In genomic region chr12:547883-548470, GRCh38 we compare ENCODE assay signal across 20 cellular contexts.
"Had no signal": no experiment of that assay in that cellular context is flagged by ENCODE, and none has a peak within 500 bp of the region (broad histone marks: within the 10 kb centered on the region; RNA-seq: fewer than 3 reads in every experiment).

No MANE protein-coding gene starts in this region.

- ATAC-seq: activated T-cell treated with anti-CD3 and anti-CD28 coated beads, Interleukin-2, amount 50 U/mL, for 72 hours; left lobe of liver; naive thymus-derived CD8-positive, alpha-beta T cell; stimulated activated effector memory CD8-positive, alpha-beta T cell treated with anti-CD3 and anti-CD28 coated beads, Interleukin-12 subunit alpha, Interleukin-12 subunit beta, amount 100 ng/mL, for 72 hours; stimulated activated naive CD8-positive, alpha-beta T cell treated with anti-CD3 and anti-CD28 coated beads, Interleukin-15, amount 100 ng/mL, for 72 hours; T-cell had no signal

- H3K4me2 ChIP-seq: hepatocyte had no signal

- H3K27me3 ChIP-seq: cardiac muscle cell, hepatocyte, ovary, tibial artery had no signal

- H3K9me3 ChIP-seq: ovary, prostate gland, tibial artery had no signal

- H3K4me3 Mint-ChIP-seq: activated CD4-positive, alpha-beta memory T cell treated with anti-CD3 and anti-CD28 coated beads, Interleukin-2, amount 10 ng/mL, durations not matched to agents 7 days and 5 days; activated naive CD4-positive, alpha-beta T cell treated with anti-CD3 and anti-CD28 coated beads, Interleukin-2, amount 10 ng/mL, durations not matched to agents 7 days and 5 days; activated T-cell treated with anti-CD3 and anti-CD28 coated beads, Interleukin-2, amount 50 U/mL, for 72 hours; naive thymus-derived CD8-positive, alpha-beta T cell; stimulated activated effector memory CD8-positive, alpha-beta T cell treated with anti-CD3 and anti-CD28 coated beads, Interleukin-12 subunit alpha, Interleukin-12 subunit beta, amount 100 ng/mL, for 72 hours; stimulated activated naive CD8-positive, alpha-beta T cell treated with anti-CD3 and anti-CD28 coated beads, Interleukin-15, amount 100 ng/mL, for 72 hours; T-cell had no signal

- DNase-seq: activated CD4-positive, alpha-beta memory T cell treated with anti-CD3 and anti-CD28 coated beads, Interleukin-2, amount 10 ng/mL, durations not matched to agents 7 days and 5 days; activated CD4-positive, alpha-beta T cell treated with anti-CD3 and anti-CD28 coated beads for 48 hours; activated CD4-positive, CD25-positive, alpha-beta regulatory T cell; activated effector memory CD4-positive, alpha-beta T cell treated with anti-CD3 and anti-CD28 coated beads, Interleukin-2, amount 50 U/mL, for 16 hours; activated naive CD4-positive, alpha-beta T cell treated with anti-CD3 and anti-CD28 coated beads, Interleukin-2, amount 10 ng/mL, durations not matched to agents 7 days and 5 days; activated T-cell treated with anti-CD3 and anti-CD28 coated beads, Interleukin-2, amount 50 U/mL, for 72 hours; immature natural killer cell; ovary; stimulated activated CD4-positive, alpha-beta T cell treated with anti-CD3 and anti-CD28 coated beads, Interleukin-2, amount 100 ng/mL, for 24 hours; stimulated activated naive CD8-positive, alpha-beta T cell treated with anti-CD3 and anti-CD28 coated beads, Interleukin-15, amount 100 ng/mL, for 72 hours; T-cell; T-helper 9 cell had no signal

- H3K36me3 ChIP-seq: ovary, prostate gland had no signal

- H3K27ac ChIP-seq: cardiac muscle cell, epithelial cell of prostate, hepatocyte, ovary, prostate gland, tibial artery had no signal

- H3K4me3 ChIP-seq: cardiac muscle cell, hepatocyte, ovary, prostate gland, tibial artery had no signal

- H3K4me1 ChIP-seq: prostate gland had no signal

- H3K27ac Mint-ChIP-seq: activated CD4-positive, alpha-beta memory T cell treated with anti-CD3 and anti-CD28 coated beads, Interleukin-2, amount 10 ng/mL, durations not matched to agents 7 days and 5 days; activated naive CD4-positive, alpha-beta T cell treated with anti-CD3 and anti-CD28 coated beads, Interleukin-2, amount 10 ng/mL, durations not matched to agents 7 days and 5 days; activated T-cell treated with anti-CD3 and anti-CD28 coated beads, Interleukin-2, amount 50 U/mL, for 72 hours; immature natural killer cell; stimulated activated effector memory CD8-positive, alpha-beta T cell treated with anti-CD3 and anti-CD28 coated beads, Interleukin-12 subunit alpha, Interleukin-12 subunit beta, amount 100 ng/mL, for 72 hours; stimulated activated naive CD8-positive, alpha-beta T cell treated with anti-CD3 and anti-CD28 coated beads, Interleukin-15, amount 100 ng/mL, for 72 hours had no signal

- H3K9me3 Mint-ChIP-seq: activated CD4-positive, alpha-beta memory T cell treated with anti-CD3 and anti-CD28 coated beads, Interleukin-2, amount 10 ng/mL, durations not matched to agents 7 days and 5 days; activated naive CD4-positive, alpha-beta T cell treated with anti-CD3 and anti-CD28 coated beads, Interleukin-2, amount 10 ng/mL, durations not matched to agents 7 days and 5 days; activated T-cell treated with anti-CD3 and anti-CD28 coated beads, Interleukin-2, amount 50 U/mL, for 72 hours; immature natural killer cell; naive thymus-derived CD8-positive, alpha-beta T cell; stimulated activated effector memory CD8-positive, alpha-beta T cell treated with anti-CD3 and anti-CD28 coated beads, Interleukin-12 subunit alpha, Interleukin-12 subunit beta, amount 100 ng/mL, for 72 hours; stimulated activated naive CD8-positive, alpha-beta T cell treated with anti-CD3 and anti-CD28 coated beads, Interleukin-15, amount 100 ng/mL, for 72 hours; T-cell had no signal

- H3K36me3 Mint-ChIP-seq: activated naive CD4-positive, alpha-beta T cell treated with anti-CD3 and anti-CD28 coated beads, Interleukin-2, amount 10 ng/mL, durations not matched to agents 7 days and 5 days; stimulated activated effector memory CD8-positive, alpha-beta T cell treated with anti-CD3 and anti-CD28 coated beads, Interleukin-12 subunit alpha, Interleukin-12 subunit beta, amount 100 ng/mL, for 72 hours; T-cell had no signal
